Comparison of ENCODE assay signal across 5 cellular contexts in the genomic region with DNA sequence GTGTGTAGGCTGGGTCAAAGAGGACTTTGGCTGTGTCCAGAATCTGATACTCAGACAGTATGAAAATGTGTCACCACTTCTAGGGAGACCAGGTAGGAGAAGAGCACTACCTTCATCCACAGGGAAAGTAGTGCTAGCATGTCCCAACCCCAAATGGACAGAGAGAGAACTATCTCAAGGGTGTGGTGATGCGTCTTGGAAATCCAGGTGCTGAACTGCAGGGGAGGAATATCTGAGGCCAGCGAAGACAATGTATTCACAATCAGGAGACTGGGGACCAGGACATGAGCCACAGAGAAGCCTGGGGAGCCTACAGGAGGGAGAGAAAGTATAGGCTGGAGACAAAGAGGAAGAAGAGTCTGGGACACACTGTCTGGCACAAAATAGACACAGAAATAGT.
TF ChIP-seq lines count a peak whose summit lies in the region.

No MANE protein-coding gene starts in this region.

TF ChIP-seq in SK-N-SH, 30 proteins besides CTCF, POLR2A, EP300 and RAD21 (continues in another document):
- TF ChIP-seq MEF2A (IDR thresholded peaks at IDR 0.05; ENCODE audit: borderline replicate concordance, low read depth) (no peak), FOSL2 (IDR thresholded peaks at IDR 0.05; ENCODE audit: borderline replicate concordance, low read depth) (no peak)
- TF ChIP-seq, protein P1, sequence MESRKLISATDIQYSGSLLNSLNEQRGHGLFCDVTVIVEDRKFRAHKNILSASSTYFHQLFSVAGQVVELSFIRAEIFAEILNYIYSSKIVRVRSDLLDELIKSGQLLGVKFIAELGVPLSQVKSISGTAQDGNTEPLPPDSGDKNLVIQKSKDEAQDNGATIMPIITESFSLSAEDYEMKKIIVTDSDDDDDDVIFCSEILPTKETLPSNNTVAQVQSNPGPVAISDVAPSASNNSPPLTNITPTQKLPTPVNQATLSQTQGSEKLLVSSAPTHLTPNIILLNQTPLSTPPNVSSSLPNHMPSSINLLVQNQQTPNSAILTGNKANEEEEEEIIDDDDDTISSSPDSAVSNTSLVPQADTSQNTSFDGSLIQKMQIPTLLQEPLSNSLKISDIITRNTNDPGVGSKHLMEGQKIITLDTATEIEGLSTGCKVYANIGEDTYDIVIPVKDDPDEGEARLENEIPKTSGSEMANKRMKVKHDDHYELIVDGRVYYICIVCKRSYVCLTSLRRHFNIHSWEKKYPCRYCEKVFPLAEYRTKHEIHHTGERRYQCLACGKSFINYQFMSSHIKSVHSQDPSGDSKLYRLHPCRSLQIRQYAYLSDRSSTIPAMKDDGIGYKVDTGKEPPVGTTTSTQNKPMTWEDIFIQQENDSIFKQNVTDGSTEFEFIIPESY (IDR thresholded peaks at IDR 0.05; ENCODE audit: borderline replicate concordance, low read depth), result no peak

TF ChIP-seq in SK-N-SH treated with all-trans-retinoic acid at 6 μM for 48 hours, 23 proteins besides CTCF, POLR2A, EP300 and RAD21 (continues in another document):
- no peak for TF ChIP-seq ISL1 (CRISPR knock-in tag; IDR thresholded peaks at IDR 0.05)
- no peak for TF ChIP-seq ZFP3 (CRISPR knock-in tag; IDR thresholded peaks at IDR 0.05)
- no peak for TF ChIP-seq PPARA (CRISPR knock-in tag; IDR thresholded peaks at IDR 0.05; ENCODE audit: borderline replicate concordance)
- no peak for TF ChIP-seq RARB (CRISPR knock-in tag; IDR thresholded peaks at IDR 0.05)
- no peak for TF ChIP-seq POU6F1 (CRISPR knock-in tag; IDR thresholded peaks at IDR 0.05; ENCODE audit: borderline replicate concordance, low read depth)
- no peak for TF ChIP-seq TCF4 (CRISPR knock-in tag; IDR thresholded peaks at IDR 0.05; ENCODE audit: borderline replicate concordance)
- no peak for TF ChIP-seq SNAI2 (CRISPR knock-in tag; IDR thresholded peaks at IDR 0.05)
- no peak for TF ChIP-seq PATZ1 (CRISPR knock-in tag; IDR thresholded peaks at IDR 0.05; ENCODE audit: borderline replicate concordance)
- TF ChIP-seq ZC3H10 (CRISPR knock-in tag; IDR thresholded peaks at IDR 0.05), result no peak
- no peak for TF ChIP-seq GLIS3 (CRISPR knock-in tag; IDR thresholded peaks at IDR 0.05)
- TF ChIP-seq CSDC2 (CRISPR knock-in tag; IDR thresholded peaks at IDR 0.05), result no peak

TF ChIP-seq in A549, 52 proteins besides CTCF, POLR2A, EP300 and RAD21:
- TF ChIP-seq JUN (IDR thresholded peaks at IDR 0.05) (no peak), EHF (CRISPR knock-in tag; IDR thresholded peaks at IDR 0.05) (no peak), NPAS2 (CRISPR knock-in tag; IDR thresholded peaks at IDR 0.05; ENCODE audit: borderline replicate concordance) (no peak)
- TF ChIP-seq, protein P2, sequence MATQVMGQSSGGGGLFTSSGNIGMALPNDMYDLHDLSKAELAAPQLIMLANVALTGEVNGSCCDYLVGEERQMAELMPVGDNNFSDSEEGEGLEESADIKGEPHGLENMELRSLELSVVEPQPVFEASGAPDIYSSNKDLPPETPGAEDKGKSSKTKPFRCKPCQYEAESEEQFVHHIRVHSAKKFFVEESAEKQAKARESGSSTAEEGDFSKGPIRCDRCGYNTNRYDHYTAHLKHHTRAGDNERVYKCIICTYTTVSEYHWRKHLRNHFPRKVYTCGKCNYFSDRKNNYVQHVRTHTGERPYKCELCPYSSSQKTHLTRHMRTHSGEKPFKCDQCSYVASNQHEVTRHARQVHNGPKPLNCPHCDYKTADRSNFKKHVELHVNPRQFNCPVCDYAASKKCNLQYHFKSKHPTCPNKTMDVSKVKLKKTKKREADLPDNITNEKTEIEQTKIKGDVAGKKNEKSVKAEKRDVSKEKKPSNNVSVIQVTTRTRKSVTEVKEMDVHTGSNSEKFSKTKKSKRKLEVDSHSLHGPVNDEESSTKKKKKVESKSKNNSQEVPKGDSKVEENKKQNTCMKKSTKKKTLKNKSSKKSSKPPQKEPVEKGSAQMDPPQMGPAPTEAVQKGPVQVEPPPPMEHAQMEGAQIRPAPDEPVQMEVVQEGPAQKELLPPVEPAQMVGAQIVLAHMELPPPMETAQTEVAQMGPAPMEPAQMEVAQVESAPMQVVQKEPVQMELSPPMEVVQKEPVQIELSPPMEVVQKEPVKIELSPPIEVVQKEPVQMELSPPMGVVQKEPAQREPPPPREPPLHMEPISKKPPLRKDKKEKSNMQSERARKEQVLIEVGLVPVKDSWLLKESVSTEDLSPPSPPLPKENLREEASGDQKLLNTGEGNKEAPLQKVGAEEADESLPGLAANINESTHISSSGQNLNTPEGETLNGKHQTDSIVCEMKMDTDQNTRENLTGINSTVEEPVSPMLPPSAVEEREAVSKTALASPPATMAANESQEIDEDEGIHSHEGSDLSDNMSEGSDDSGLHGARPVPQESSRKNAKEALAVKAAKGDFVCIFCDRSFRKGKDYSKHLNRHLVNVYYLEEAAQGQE (IDR thresholded peaks at IDR 0.05), result peak; percentile 42; the same call in 1 of the 2 replicates

TF ChIP-seq in HEK293, 187 proteins besides CTCF, POLR2A, EP300 and RAD21:
- TF ChIP-seq ZNF624 (tag by site-specific recombination; IDR thresholded peaks at IDR 0.05), result no peak
- TF ChIP-seq, protein P2 (tag by site-specific recombination; IDR thresholded peaks at IDR 0.05), result peak; percentile 50; the same call in 1 of the 2 replicates

TF ChIP-seq in H1, 55 proteins besides CTCF, POLR2A, EP300 and RAD21:
- TF ChIP-seq SP1 (IDR thresholded peaks at IDR 0.05; ENCODE audit: low read depth, low read length) (no peak), TEAD4 (IDR thresholded peaks at IDR 0.05; ENCODE audit: low read depth, low read length) (no peak), CBX8 (IDR thresholded peaks at IDR 0.05; ENCODE audit: borderline replicate concordance, low read depth, low read length) (no peak), EZH2 (IDR thresholded peaks at IDR 0.05; ENCODE audit: low read depth, low read length, severe bottlenecking) (no peak), SP4 (IDR thresholded peaks at IDR 0.05; ENCODE audit: low read length) (no peak), SIX5 (IDR thresholded peaks at IDR 0.05; ENCODE audit: low read depth, low read length) (no peak), SIN3A (conservative IDR thresholded peaks at IDR 0.05 in 1 of 2, IDR thresholded peaks at IDR 0.05 in 1 of 2; ENCODE audit: low read depth in 1 of 2, low read length in 2 of 2) (no peak), JUN (IDR thresholded peaks at IDR 0.05; ENCODE audit: low read depth, low read length) (no peak), GABPA (IDR thresholded peaks at IDR 0.05; ENCODE audit: borderline replicate concordance, insufficient read depth, low read length) (no peak), SIRT6 (IDR thresholded peaks at IDR 0.05; ENCODE audit: low read length) (no peak), RNF2 (IDR thresholded peaks at IDR 0.05; ENCODE audit: borderline replicate concordance, low read depth, low read length, missing control alignments, poor library complexity, severe bottlenecking) (no peak), FOSL1 (IDR thresholded peaks at IDR 0.05; ENCODE audit: insufficient read depth, low read depth, low read length) (no peak), CHD1 (IDR thresholded peaks at IDR 0.05; ENCODE audit: low read depth, low read length) (no peak), GTF2F1 (IDR thresholded peaks at IDR 0.05; ENCODE audit: borderline replicate concordance, low read depth, low read length) (no peak), KDM4A (IDR thresholded peaks at IDR 0.05; ENCODE audit: low read depth, low read length, severe bottlenecking) (no peak), TAF1 (IDR thresholded peaks at IDR 0.05; ENCODE audit: low read depth, low read length) (no peak), TAF7 (optimal IDR thresholded peaks at IDR 0.05; ENCODE audit: borderline replicate concordance, low read depth, low read length) (no peak)
- TF ChIP-seq, protein P3, sequence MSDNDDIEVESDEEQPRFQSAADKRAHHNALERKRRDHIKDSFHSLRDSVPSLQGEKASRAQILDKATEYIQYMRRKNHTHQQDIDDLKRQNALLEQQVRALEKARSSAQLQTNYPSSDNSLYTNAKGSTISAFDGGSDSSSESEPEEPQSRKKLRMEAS (IDR thresholded peaks at IDR 0.05), result no peak
